ENCODE assay signal across 16 cellular contexts in genomic region chr22:30755760-30756124, GRCh38.
DNase-seq lines count a peak whose midpoint lies in the region; ATAC-seq and TF ChIP-seq lines count a peak whose summit lies in the region.
"Had no signal": no experiment of that assay in that cellular context is flagged by ENCODE, and none has a peak within 500 bp of the region (broad histone marks: within the 10 kb centered on the region; RNA-seq: fewer than 3 reads in every experiment).

No MANE protein-coding gene starts in this region.

- H3K36me3 ChIP-seq in HCT116 (ENCODE audit: control insufficient read depth in 1 of 2, insufficient read depth in 2 of 2, low read length in 2 of 2) (no peaks in the 10 kb centered on the region), Panc1 (ENCODE audit: control insufficient read depth, insufficient read depth, low read length) (no peaks in the 10 kb centered on the region)
- H3K36me3 ChIP-seq: BLaER1 treated with 17β-estradiol and CSF1 and Interleukin-3, amounts not matched to agents 10 nM and 100 nM; upper lobe of left lung had no signal

- no peak overlapping the region for H3K27ac ChIP-seq in HCT116 (ENCODE audit: low read depth, low read length)
- no peak overlapping the region for H3K27ac ChIP-seq in Panc1 (ENCODE audit: low read length)
- no peak overlapping the region for H3K27ac ChIP-seq in RWPE1
- H3K27ac ChIP-seq: BLaER1 treated with 17β-estradiol and CSF1 and Interleukin-3, amounts not matched to agents 10 nM and 100 nM; upper lobe of left lung had no signal

- BruUV-seq in HCT116 (replicated peaks; lab: Mats Ljungman, UMichigan) (no TSS peak), Panc1 (replicated peaks; lab: Mats Ljungman, UMichigan) (no TSS peak)

- H3K4me1 ChIP-seq in HCT116 (ENCODE audit: control insufficient read depth in 1 of 2, insufficient read depth in 2 of 2, low read length in 2 of 2) (peaks cover 0 to 6% of the 10 kb centered on the region in 2 experiments; a peak in 1 of 4 replicates), Panc1 (ENCODE audit: control insufficient read depth, insufficient read depth, low read length) (no peaks in the 10 kb centered on the region)
- H3K4me1 ChIP-seq: BLaER1 treated with 17β-estradiol and CSF1 and Interleukin-3, amounts not matched to agents 10 nM and 100 nM; upper lobe of left lung had no signal

- TF ChIP-seq CTCF in HCT116 (IDR thresholded peaks at IDR 0.05 in 2 of 3, conservative IDR thresholded peaks at IDR 0.05 in 1 of 3; ENCODE audit: borderline replicate concordance in 1 of 3, insufficient read depth in 1 of 3, low read depth in 2 of 3, low read length in 2 of 3) (no peak), Panc1 (IDR thresholded peaks at IDR 0.05) (peak; percentile 38), RWPE1 (conservative IDR thresholded peaks at IDR 0.05; ENCODE audit: low read depth) (no peak)

- no peaks in the 10 kb centered on the region for H3K79me2 ChIP-seq in HCT116 (ENCODE audit: insufficient read depth, low read length)

- H3K9ac ChIP-seq in HCT116 (ENCODE audit: low read length) = no peak overlapping the region

- H3K9me3 Mint-ChIP-seq in stimulated activated effector memory CD8-positive, alpha-beta T cell treated with anti-CD3 and anti-CD28 coated beads, Interleukin-12 subunit alpha, Interleukin-12 subunit beta, amount 100 ng/mL, for 72 hours = no peaks in the 10 kb centered on the region
- H3K9me3 Mint-ChIP-seq: activated T-cell treated with anti-CD3 and anti-CD28 coated beads, Interleukin-2, amount 50 U/mL, for 24 hours; effector memory CD8-positive, alpha-beta T cell had no signal

- intact Hi-C loops in HCT116 (cut with micrococcal nuclease) (loop anchor here (1.0 to 10.0 kb wide), 3 partner anchors 121 to 311 kb away; partner anchors contain the start of gene TCN2), Panc1 (cut with micrococcal nuclease; ENCODE audit: unreplicated experiment) (loop anchor here (1.0 kb wide), 1 partner anchor 121 kb away; no protein-coding TSS in a partner anchor)

- peak overlapping the region; percentile 47 for H3K27ac Mint-ChIP-seq in stimulated activated effector memory CD8-positive, alpha-beta T cell treated with anti-CD3 and anti-CD28 coated beads, Interleukin-12 subunit alpha, Interleukin-12 subunit beta, amount 100 ng/mL, for 72 hours
- H3K27ac Mint-ChIP-seq: activated T-cell treated with anti-CD3 and anti-CD28 coated beads, Interleukin-2, amount 50 U/mL, for 24 hours; stimulated activated naive B cell treated with anti-CD40 and anti-IgM and Interleukin-4, amounts not matched to agents 10 μg/mL and 1 μg/mL and 100 μg/mL, for 72 hours had no signal

- H3K9me3 ChIP-seq in HCT116 (ENCODE audit: control insufficient read depth in 1 of 2, insufficient read depth in 1 of 2, low read depth in 1 of 2, low read length in 2 of 2) = no peaks in the 10 kb centered on the region
- no peaks in the 10 kb centered on the region for H3K9me3 ChIP-seq in Panc1 (ENCODE audit: control insufficient read depth, insufficient read depth, low read depth, low read length)
- H3K9me3 ChIP-seq: BLaER1 treated with 17β-estradiol and CSF1 and Interleukin-3, amounts not matched to agents 10 nM and 100 nM; upper lobe of left lung had no signal

- H3K4me3 Mint-ChIP-seq in stimulated activated effector memory CD8-positive, alpha-beta T cell treated with anti-CD3 and anti-CD28 coated beads, Interleukin-12 subunit alpha, Interleukin-12 subunit beta, amount 100 ng/mL, for 72 hours = no peak overlapping the region
- H3K4me3 Mint-ChIP-seq: activated T-cell treated with anti-CD3 and anti-CD28 coated beads, Interleukin-2, amount 50 U/mL, for 24 hours; effector memory CD8-positive, alpha-beta T cell; stimulated activated naive B cell treated with anti-CD40 and anti-IgM and Interleukin-4, amounts not matched to agents 10 μg/mL and 1 μg/mL and 100 μg/mL, for 72 hours had no signal

- no peak for TF ChIP-seq POLR2A in HCT116 (IDR thresholded peaks at IDR 0.05; ENCODE audit: borderline replicate concordance, extremely low read depth, insufficient read depth, insufficient read length)

- H4K20me1 ChIP-seq in HCT116 (ENCODE audit: insufficient read depth) = no peaks in the 10 kb centered on the region
- H4K20me1 ChIP-seq: BLaER1 treated with 17β-estradiol and CSF1 and Interleukin-3, amounts not matched to agents 10 nM and 100 nM had no signal

- RAD21 ChIA-PET in HCT116 (lab: Charles Lee; ENCODE audit: low non-redundant PET in 1 of 2, low total read pairs in 2 of 2, uncharacterized antibody in 2 of 2, unreplicated experiment in 2 of 2) = interaction anchor here (1.0 to 2.5 kb wide), 6 partner anchors 54 to 150 kb away, joined by 4 to 27 read pairs (median 6); partner anchors contain the start of genes SLC35E4 (in 2 of the 2) and TCN2 (in 1 of the 2)

- H3K4me1 Mint-ChIP-seq in stimulated activated effector memory CD8-positive, alpha-beta T cell treated with anti-CD3 and anti-CD28 coated beads, Interleukin-12 subunit alpha, Interleukin-12 subunit beta, amount 100 ng/mL, for 72 hours = no peaks in the 10 kb centered on the region
- H3K4me1 Mint-ChIP-seq: stimulated activated naive B cell treated with anti-CD40 and anti-IgM and Interleukin-4, amounts not matched to agents 10 μg/mL and 1 μg/mL and 100 μg/mL, for 72 hours had no signal

- in situ Hi-C loops in Panc1 (cut with HindIII; ENCODE audit: low pct_unique_long_range_greater_than_20kb, low sequenced_read_pairs) = no loop called here

- no peak for TF ChIP-seq RAD21 in HCT116 (IDR thresholded peaks at IDR 0.05; ENCODE audit: low read depth)

- H3K27me3 ChIP-seq in HCT116 (ENCODE audit: insufficient read depth, low read length) (no peaks in the 10 kb centered on the region), Panc1 (ENCODE audit: control insufficient read depth, insufficient read depth, low read length) (no peaks in the 10 kb centered on the region)
- H3K27me3 ChIP-seq: BLaER1 treated with 17β-estradiol and CSF1 and Interleukin-3, amounts not matched to agents 10 nM and 100 nM; upper lobe of left lung had no signal

- POLR2A ChIA-PET in HCT116 (lab: Charles Lee) (interaction anchor here (1.9 kb wide), 1 partner anchor 121 kb away, joined by 15 read pairs; the partner anchor contains the start of gene SLC35E4), Panc1 (lab: Charles Lee) (no interaction called here), RWPE1 (lab: Yijun Ruan, JAX; ENCODE audit: low non-redundant PET) (no interaction called here)

- H3K4me2 ChIP-seq in HCT116 (ENCODE audit: low read length) = no peak overlapping the region
- H3K4me2 ChIP-seq: BLaER1 treated with 17β-estradiol and CSF1 and Interleukin-3, amounts not matched to agents 10 nM and 100 nM had no signal

- H3K4me3 ChIP-seq in HCT116 (replicated peaks in 1 of 2; ENCODE audit: low read depth in 1 of 2, low read length in 2 of 2) = no peak overlapping the region
- no peak overlapping the region for H3K4me3 ChIP-seq in Panc1 (ENCODE audit: low read depth in 2 of 2, low read length in 2 of 2)
- H3K4me3 ChIP-seq: BLaER1 treated with 17β-estradiol and CSF1 and Interleukin-3, amounts not matched to agents 10 nM and 100 nM; upper lobe of left lung had no signal

- ATAC-seq in HCT116 = peak; percentile 18; the same call in 1 of the 2 replicates
- ATAC-seq in Panc1 = 0 out of 2 replicates have a peak, but pooled peaks have one; percentile 14
- ATAC-seq in esophagus mucosa = peak; percentile 21
- ATAC-seq in stimulated activated effector memory CD8-positive, alpha-beta T cell treated with anti-CD3 and anti-CD28 coated beads, Interleukin-12 subunit alpha, Interleukin-12 subunit beta, amount 100 ng/mL, for 72 hours = peak; percentile 34

- H3K36me3 Mint-ChIP-seq in stimulated activated effector memory CD8-positive, alpha-beta T cell treated with anti-CD3 and anti-CD28 coated beads, Interleukin-12 subunit alpha, Interleukin-12 subunit beta, amount 100 ng/mL, for 72 hours = no peaks in the 10 kb centered on the region

- DNase-seq in HCT116 (ENCODE audit: low read depth, low spot score) (no peak), Panc1 (ENCODE audit: low read depth, low spot score) (no peak), RWPE1 (ENCODE audit: low spot score) (no peak), DMS 273 (lab: John Stamatoyannopoulos, UW; ENCODE audit: unreplicated experiment) (no peak), HuH-7.5 (ENCODE audit: low spot score) (no peak), COR-L47 (lab: John Stamatoyannopoulos, UW) (no peak)
- no peak for DNase-seq in stimulated activated effector memory CD8-positive, alpha-beta T cell treated with anti-CD3 and anti-CD28 coated beads, Interleukin-12 subunit alpha, Interleukin-12 subunit beta, amount 100 ng/mL, for 72 hours (ENCODE audit: low spot score in 2 of 2)
- DNase-seq: KG1, NCI-H1417 treated with DMSO at 0.1 percent for 48 hours, NCI-H748 treated with DMSO at 0.1 percent for 48 hours had no signal

- CTCF ChIA-PET in HCT116 (lab: Charles Lee) (interaction anchor here (0.8 to 2.5 kb wide), 15 partner anchors 8 to 311 kb away, joined by 3 to 95 read pairs (median 5); partner anchors contain the start of genes PES1, SLC35E4 and TCN2), Panc1 (lab: Charles Lee) (interaction anchor here (1.7 to 2.1 kb wide), 2 partner anchors 121 to 148 kb away, joined by 7 to 25 read pairs; partner anchors contain the start of gene SLC35E4), RWPE1 (lab: Yijun Ruan, JAX) (interaction anchor here (0.8 to 4.5 kb wide), 4 partner anchors 88 to 270 kb away, joined by 3 to 33 read pairs (median 7); partner anchors contain the start of genes DUSP18 and SLC35E4)

- no peaks in the 10 kb centered on the region for H3K9me2 ChIP-seq in HCT116 (ENCODE audit: insufficient read depth)

- H2AFZ ChIP-seq in HCT116 (ENCODE audit: low read depth, low read length, poor library complexity, severe bottlenecking) = no peak overlapping the region

TF ChIP-seq in HCT116, 20 proteins besides CTCF, POLR2A, EP300 and RAD21 (continues in another document):
- TF ChIP-seq ZNF274 (IDR thresholded peaks at IDR 0.05; ENCODE audit: low read depth, low read length) (no peak), EZH2 (IDR thresholded peaks at IDR 0.05) (no peak), EGR1 (IDR thresholded peaks at IDR 0.05; ENCODE audit: low read depth) (no peak), ELF1 (IDR thresholded peaks at IDR 0.05; ENCODE audit: borderline replicate concordance, low read depth) (no peak), ZFX (IDR thresholded peaks at IDR 0.05) (no peak), FOSL1 (IDR thresholded peaks at IDR 0.05; ENCODE audit: low read depth) (no peak), CEBPB (IDR thresholded peaks at IDR 0.05; ENCODE audit: low read depth) (no peak), SRF (IDR thresholded peaks at IDR 0.05; ENCODE audit: low read depth) (no peak), CBX3 (IDR thresholded peaks at IDR 0.05; ENCODE audit: low read depth) (no peak), MAX (IDR thresholded peaks at IDR 0.05) (no peak), ATF3 (IDR thresholded peaks at IDR 0.05) (no peak)
